In the genomic region with DNA sequence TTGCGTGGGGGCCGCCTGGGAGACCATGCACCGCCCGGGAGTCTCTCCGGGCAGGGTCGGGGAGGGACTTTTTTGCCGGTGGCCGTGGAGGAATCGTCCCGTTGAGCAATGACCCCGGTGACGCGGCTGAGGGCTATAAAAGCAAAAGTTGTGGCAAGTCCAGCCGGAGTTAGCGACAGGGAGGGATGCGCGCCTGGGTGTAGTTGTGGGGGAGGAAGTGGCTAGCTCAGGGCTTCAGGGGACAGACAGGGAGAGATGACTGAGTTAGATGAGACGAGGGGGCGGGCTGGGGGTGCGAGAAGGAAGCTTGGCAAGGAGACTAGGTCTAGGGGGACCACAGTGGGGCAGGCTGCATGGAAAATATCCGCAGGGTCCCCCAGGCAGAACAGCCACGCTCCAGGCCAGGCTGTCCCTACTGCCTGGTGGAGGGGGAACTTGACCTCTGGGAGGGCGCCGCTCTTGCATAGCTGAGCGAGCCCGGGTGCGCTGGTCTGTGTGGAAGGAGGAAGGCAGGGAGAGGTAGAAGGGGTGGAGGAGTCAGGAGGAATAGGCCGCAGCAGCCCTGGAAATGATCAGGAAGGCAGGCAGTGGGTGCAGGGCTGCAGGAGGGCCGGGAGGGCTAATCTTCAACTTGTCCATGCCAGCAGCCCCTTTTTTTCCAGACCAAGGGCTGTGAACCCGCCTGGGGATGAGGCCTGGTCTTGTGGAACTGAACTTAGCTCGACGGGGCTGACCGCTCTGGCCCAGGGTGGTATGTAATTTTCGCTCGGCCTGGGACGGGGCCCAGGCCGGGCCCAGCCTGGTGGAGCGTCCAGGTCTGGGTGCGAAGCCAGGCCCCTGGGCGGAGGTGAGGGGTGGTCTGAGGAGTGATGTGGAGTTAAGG, we compare ENCODE assay signal across 1 cellular context.
A peak's percentile ranks its signal among the peaks of the same experiment; 100 is the strongest.
TF ChIP-seq lines count a peak whose summit lies in the region.

NEAT1 (plus strand) TSS at position 166 of the 883 bp plus-strand sequence.

TF ChIP-seq in K562, 482 proteins besides CTCF, POLR2A, EP300 and RAD21 (continued from another document and continues in another):
- peak; percentile 100 for TF ChIP-seq AFF4 (CRISPR knock-in tag; IDR thresholded peaks at IDR 0.05)
- peak; percentile 99 for TF ChIP-seq ZBED1 (IDR thresholded peaks at IDR 0.05)
- peak; percentile 98 for TF ChIP-seq KDM2B (CRISPR knock-in tag; IDR thresholded peaks at IDR 0.05)
- TF ChIP-seq ZNF395 (CRISPR knock-in tag; IDR thresholded peaks at IDR 0.05): no peak
- TF ChIP-seq ZNF717 (CRISPR knock-in tag; IDR thresholded peaks at IDR 0.05): peak; percentile 100
- TF ChIP-seq U2AF2 (optimal IDR thresholded peaks at IDR 0.05; ENCODE audit: low read depth, low read length): no peak
- TF ChIP-seq, protein P1, sequence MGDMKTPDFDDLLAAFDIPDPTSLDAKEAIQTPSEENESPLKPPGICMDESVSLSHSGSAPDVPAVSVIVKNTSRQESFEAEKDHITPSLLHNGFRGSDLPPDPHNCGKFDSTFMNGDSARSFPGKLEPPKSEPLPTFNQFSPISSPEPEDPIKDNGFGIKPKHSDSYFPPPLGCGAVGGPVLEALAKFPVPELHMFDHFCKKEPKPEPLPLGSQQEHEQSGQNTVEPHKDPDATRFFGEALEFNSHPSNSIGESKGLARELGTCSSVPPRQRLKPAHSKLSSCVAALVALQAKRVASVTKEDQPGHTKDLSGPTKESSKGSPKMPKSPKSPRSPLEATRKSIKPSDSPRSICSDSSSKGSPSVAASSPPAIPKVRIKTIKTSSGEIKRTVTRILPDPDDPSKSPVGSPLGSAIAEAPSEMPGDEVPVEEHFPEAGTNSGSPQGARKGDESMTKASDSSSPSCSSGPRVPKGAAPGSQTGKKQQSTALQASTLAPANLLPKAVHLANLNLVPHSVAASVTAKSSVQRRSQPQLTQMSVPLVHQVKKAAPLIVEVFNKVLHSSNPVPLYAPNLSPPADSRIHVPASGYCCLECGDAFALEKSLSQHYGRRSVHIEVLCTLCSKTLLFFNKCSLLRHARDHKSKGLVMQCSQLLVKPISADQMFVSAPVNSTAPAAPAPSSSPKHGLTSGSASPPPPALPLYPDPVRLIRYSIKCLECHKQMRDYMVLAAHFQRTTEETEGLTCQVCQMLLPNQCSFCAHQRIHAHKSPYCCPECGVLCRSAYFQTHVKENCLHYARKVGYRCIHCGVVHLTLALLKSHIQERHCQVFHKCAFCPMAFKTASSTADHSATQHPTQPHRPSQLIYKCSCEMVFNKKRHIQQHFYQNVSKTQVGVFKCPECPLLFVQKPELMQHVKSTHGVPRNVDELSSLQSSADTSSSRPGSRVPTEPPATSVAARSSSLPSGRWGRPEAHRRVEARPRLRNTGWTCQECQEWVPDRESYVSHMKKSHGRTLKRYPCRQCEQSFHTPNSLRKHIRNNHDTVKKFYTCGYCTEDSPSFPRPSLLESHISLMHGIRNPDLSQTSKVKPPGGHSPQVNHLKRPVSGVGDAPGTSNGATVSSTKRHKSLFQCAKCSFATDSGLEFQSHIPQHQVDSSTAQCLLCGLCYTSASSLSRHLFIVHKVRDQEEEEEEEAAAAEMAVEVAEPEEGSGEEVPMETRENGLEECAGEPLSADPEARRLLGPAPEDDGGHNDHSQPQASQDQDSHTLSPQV (IDR thresholded peaks at IDR 0.05): no peak
- TF ChIP-seq ZNF431 (CRISPR knock-in tag; IDR thresholded peaks at IDR 0.05): peak; percentile 77
- TF ChIP-seq CREB1 (IDR thresholded peaks at IDR 0.05): peak; percentile 72
- TF ChIP-seq CREB1 (CRISPR knock-in tag; IDR thresholded peaks at IDR 0.05): peak; percentile 12; the same call in 1 of the 2 replicates
- TF ChIP-seq, protein P2, sequence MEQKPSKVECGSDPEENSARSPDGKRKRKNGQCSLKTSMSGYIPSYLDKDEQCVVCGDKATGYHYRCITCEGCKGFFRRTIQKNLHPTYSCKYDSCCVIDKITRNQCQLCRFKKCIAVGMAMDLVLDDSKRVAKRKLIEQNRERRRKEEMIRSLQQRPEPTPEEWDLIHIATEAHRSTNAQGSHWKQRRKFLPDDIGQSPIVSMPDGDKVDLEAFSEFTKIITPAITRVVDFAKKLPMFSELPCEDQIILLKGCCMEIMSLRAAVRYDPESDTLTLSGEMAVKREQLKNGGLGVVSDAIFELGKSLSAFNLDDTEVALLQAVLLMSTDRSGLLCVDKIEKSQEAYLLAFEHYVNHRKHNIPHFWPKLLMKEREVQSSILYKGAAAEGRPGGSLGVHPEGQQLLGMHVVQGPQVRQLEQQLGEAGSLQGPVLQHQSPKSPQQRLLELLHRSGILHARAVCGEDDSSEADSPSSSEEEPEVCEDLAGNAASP (IDR thresholded peaks at IDR 0.05): no peak
- peak; percentile 88 for TF ChIP-seq ZNF165 (CRISPR knock-in tag; IDR thresholded peaks at IDR 0.05; ENCODE audit: borderline replicate concordance)
- TF ChIP-seq ZNF740 (CRISPR knock-in tag; IDR thresholded peaks at IDR 0.05): peak; percentile 93
- peak in 1 of 2 experiments; percentile 86; a peak in 1 of 4 replicates for TF ChIP-seq ZNF740 (tag; IDR thresholded peaks at IDR 0.05)
- peak; percentile 84 for TF ChIP-seq CEBPG (CRISPR knock-in tag; IDR thresholded peaks at IDR 0.05)
- TF ChIP-seq CEBPG (tag; conservative IDR thresholded peaks at IDR 0.05 in 1 of 2, IDR thresholded peaks at IDR 0.05 in 1 of 2): peak in 1 of 2 experiments; percentile 93; a peak in 2 of 4 replicates
- TF ChIP-seq ZNF146 (CRISPR knock-in tag; IDR thresholded peaks at IDR 0.05; ENCODE audit: unreplicated experiment): peak; percentile 35
- no peak for TF ChIP-seq NRF1 (conservative IDR thresholded peaks at IDR 0.05 in 1 of 2, IDR thresholded peaks at IDR 0.05 in 1 of 2)
- peak; percentile 30; the same call in 1 of the 2 replicates for TF ChIP-seq FOXM1 (IDR thresholded peaks at IDR 0.05; ENCODE audit: low read depth)
- peak; percentile 95; the same call in 1 of the 2 replicates for TF ChIP-seq FOXM1 (CRISPR knock-in tag; IDR thresholded peaks at IDR 0.05; ENCODE audit: low read depth)
- peak; percentile 35; the same call in 1 of the 2 replicates for TF ChIP-seq ZNF143 (CRISPR knock-in tag; IDR thresholded peaks at IDR 0.05)
- TF ChIP-seq HNRNPLL (IDR thresholded peaks at IDR 0.05; ENCODE audit: low read depth, low read length, poor library complexity, severe bottlenecking): peak; percentile 84
- TF ChIP-seq MTA1 (IDR thresholded peaks at IDR 0.05; ENCODE audit: borderline replicate concordance): peak; percentile 24
- peak; percentile 83 for TF ChIP-seq SNRNP70 (optimal IDR thresholded peaks at IDR 0.05; ENCODE audit: low read depth, low read length)
- TF ChIP-seq PATZ1 (CRISPR knock-in tag; IDR thresholded peaks at IDR 0.05; ENCODE audit: borderline replicate concordance): peak; percentile 100
- TF ChIP-seq, protein P3, sequence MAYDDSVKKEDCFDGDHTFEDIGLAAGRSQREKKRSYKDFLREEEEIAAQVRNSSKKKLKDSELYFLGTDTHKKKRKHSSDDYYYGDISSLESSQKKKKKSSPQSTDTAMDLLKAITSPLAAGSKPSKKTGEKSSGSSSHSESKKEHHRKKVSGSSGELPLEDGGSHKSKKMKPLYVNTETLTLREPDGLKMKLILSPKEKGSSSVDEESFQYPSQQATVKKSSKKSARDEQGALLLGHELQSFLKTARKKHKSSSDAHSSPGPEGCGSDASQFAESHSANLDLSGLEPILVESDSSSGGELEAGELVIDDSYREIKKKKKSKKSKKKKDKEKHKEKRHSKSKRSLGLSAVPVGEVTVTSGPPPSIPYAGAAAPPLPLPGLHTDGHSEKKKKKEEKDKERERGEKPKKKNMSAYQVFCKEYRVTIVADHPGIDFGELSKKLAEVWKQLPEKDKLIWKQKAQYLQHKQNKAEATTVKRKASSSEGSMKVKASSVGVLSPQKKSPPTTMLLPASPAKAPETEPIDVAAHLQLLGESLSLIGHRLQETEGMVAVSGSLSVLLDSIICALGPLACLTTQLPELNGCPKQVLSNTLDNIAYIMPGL (CRISPR knock-in tag; IDR thresholded peaks at IDR 0.05): peak; percentile 88; the same call in 1 of the 2 replicates
- TF ChIP-seq HCFC1 (IDR thresholded peaks at IDR 0.05; ENCODE audit: low read depth, low read length): peak; percentile 67
- peak; percentile 53; the same call in 1 of the 2 replicates for TF ChIP-seq SRSF1 (IDR thresholded peaks at IDR 0.05; ENCODE audit: low read depth, low read length)
- TF ChIP-seq MEF2D (tag; conservative IDR thresholded peaks at IDR 0.05; ENCODE audit: low read depth): peak; percentile 43
- no peak for TF ChIP-seq ZNF197 (CRISPR knock-in tag; IDR thresholded peaks at IDR 0.05; ENCODE audit: low read depth)
- peak; percentile 98 for TF ChIP-seq RBFOX2 (IDR thresholded peaks at IDR 0.05; ENCODE audit: low read depth, low read length)
- TF ChIP-seq CCNT2 (IDR thresholded peaks at IDR 0.05; ENCODE audit: borderline replicate concordance, extremely low read depth, insufficient read length, low read depth, low read length): peak; percentile 93
- no peak for TF ChIP-seq TCF7L2 (IDR thresholded peaks at IDR 0.05; ENCODE audit: low read depth, low read length)
- TF ChIP-seq ZNF785 (CRISPR knock-in tag; IDR thresholded peaks at IDR 0.05): peak; percentile 41; the same call in 1 of the 2 replicates
- TF ChIP-seq CC2D1A (IDR thresholded peaks at IDR 0.05): peak; percentile 72
- TF ChIP-seq PHTF2 (CRISPR knock-in tag; IDR thresholded peaks at IDR 0.05): peak; percentile 100
- TF ChIP-seq MLX (CRISPR knock-in tag; conservative IDR thresholded peaks at IDR 0.05): peak in 1 of 2 experiments; percentile 99; a peak in 2 of 4 replicates
- peak; percentile 89 for TF ChIP-seq CHD2 (IDR thresholded peaks at IDR 0.05; ENCODE audit: low read depth, low read length)
- TF ChIP-seq HDAC6 (IDR thresholded peaks at IDR 0.05; ENCODE audit: low read depth, low read length): 0 out of 2 replicates have a peak, but pooled peaks have one; percentile 78
- no peak for TF ChIP-seq TFAM (CRISPR knock-in tag; conservative IDR thresholded peaks at IDR 0.05)
- peak; percentile 100 for TF ChIP-seq ZNF77 (CRISPR knock-in tag; IDR thresholded peaks at IDR 0.05)
- TF ChIP-seq NFE2 (IDR thresholded peaks at IDR 0.05; ENCODE audit: low read depth): peak; percentile 56
- TF ChIP-seq ZNF140 (CRISPR knock-in tag; IDR thresholded peaks at IDR 0.05): no peak
- TF ChIP-seq RFX1 (IDR thresholded peaks at IDR 0.05): no peak
- TF ChIP-seq BRD4 (IDR thresholded peaks at IDR 0.05): no peak; the same call in none of the 2 replicates
